Comparison of ENCODE assay signal across 8 cellular contexts in the genomic region with DNA sequence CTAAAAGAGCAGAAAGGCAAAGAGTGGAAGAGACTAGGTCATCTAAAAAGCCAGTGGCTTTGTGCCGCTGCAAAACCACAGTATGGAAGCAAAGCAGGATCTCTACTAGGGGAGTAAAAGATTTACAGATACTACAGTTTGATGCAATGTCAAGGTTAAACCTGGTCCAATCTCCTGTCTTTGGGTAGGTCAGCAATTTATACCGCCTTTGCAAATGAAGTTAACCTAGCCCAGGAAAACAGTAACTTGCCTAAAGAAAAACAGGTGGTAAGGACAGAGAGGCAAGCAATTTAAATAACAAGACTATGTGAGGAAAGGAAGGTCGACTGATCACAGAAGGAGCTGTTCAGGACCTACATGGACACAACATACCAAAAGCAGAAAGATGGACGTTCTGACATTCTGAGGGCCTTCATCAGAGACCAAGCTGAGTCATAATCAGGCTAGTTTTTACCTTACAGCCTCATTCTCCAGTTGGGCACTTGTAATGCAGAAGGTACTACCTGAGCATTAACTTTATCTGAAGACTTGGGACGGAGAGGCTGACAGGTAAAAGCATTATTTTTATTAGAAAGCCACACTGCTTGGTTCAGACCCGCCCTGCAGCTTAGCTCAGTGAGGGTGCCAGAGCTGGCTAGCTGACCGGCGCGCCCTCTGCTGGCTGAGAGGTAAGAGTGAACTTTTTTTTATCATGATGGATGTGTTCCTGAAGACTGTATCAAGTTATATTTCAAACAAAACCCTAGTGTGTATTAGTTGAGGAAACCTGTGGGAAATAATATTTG. TPM values are rescaled to one million over a fixed set of nuclear protein-coding genes. Genes with fewer than 3 reads are reported as not detected.
A peak's percentile ranks its signal among the peaks of the same experiment; 100 is the strongest.
DNase-seq lines count a peak whose midpoint lies in the region; ATAC-seq and TF ChIP-seq lines count a peak whose summit lies in the region.

No MANE protein-coding gene starts in this region.

- H3K4me3 Mint-ChIP-seq in activated CD4-positive, alpha-beta T cell treated with anti-CD3 and anti-CD28 coated beads, Interleukin-2, amount 10 ng/mL, durations not matched to agents 7 days and 5 days: peak overlapping the region; percentile 69

- peaks cover 55% of the 10 kb centered on the region for H3K4me1 Mint-ChIP-seq in activated CD4-positive, alpha-beta T cell treated with anti-CD3 and anti-CD28 coated beads, Interleukin-2, amount 10 ng/mL, durations not matched to agents 7 days and 5 days

- H3K27ac ChIP-seq in left lung: no peak overlapping the region

- H3K4me1 ChIP-seq in left lung: peaks cover 0 to 17% of the 10 kb centered on the region in 2 donors

- H3K9me3 ChIP-seq in left lung: no peaks in the 10 kb centered on the region

- POLR2A ChIA-PET in activated CD4-positive, alpha-beta T cell treated with anti-CD3 and anti-CD28 coated beads, Interleukin-2, amount 10 ng/mL, durations not matched to agents 7 days and 5 days (lab: Charles Lee): interaction anchor here (0.6 to 1.2 kb wide), 2 partner anchors 107 to 115 kb away, joined by 3 to 6 read pairs; a partner anchor contains a TSS

- intact Hi-C loops in left lung (cut with DNase I): loop anchor here in 1 of 2 donors (5.0 kb wide), 1 partner anchor 171 kb away; no protein-coding TSS in a partner anchor

- ATAC-seq in GM18870 (IDR thresholded peaks at IDR 0.05; ENCODE audit: unreplicated experiment) (peak; percentile 73), HG03196 (IDR thresholded peaks at IDR 0.05; ENCODE audit: unreplicated experiment) (peak; percentile 78), left lung (peak; percentile 96)

- peaks cover 11% of the 10 kb centered on the region for H3K36me3 Mint-ChIP-seq in activated CD4-positive, alpha-beta T cell treated with anti-CD3 and anti-CD28 coated beads, Interleukin-2, amount 10 ng/mL, durations not matched to agents 7 days and 5 days (ENCODE audit: low read depth)

- no peaks in the 10 kb centered on the region for H3K9me3 Mint-ChIP-seq in activated CD4-positive, alpha-beta T cell treated with anti-CD3 and anti-CD28 coated beads, Interleukin-2, amount 10 ng/mL, durations not matched to agents 7 days and 5 days

- peak; percentile 94 for TF ChIP-seq CTCF in AG09309 (IDR thresholded peaks at IDR 0.05; ENCODE audit: control insufficient read depth, insufficient read depth, low read depth, low read length, missing control alignments)
- peak; percentile 60 to 82 for TF ChIP-seq CTCF in left lung (IDR thresholded peaks at IDR 0.05)

- no peaks in the 10 kb centered on the region for H3K27me3 Mint-ChIP-seq in activated CD4-positive, alpha-beta T cell treated with anti-CD3 and anti-CD28 coated beads, Interleukin-2, amount 10 ng/mL, durations not matched to agents 7 days and 5 days

- peak overlapping the region; percentile 89 for H3K27ac Mint-ChIP-seq in activated CD4-positive, alpha-beta T cell treated with anti-CD3 and anti-CD28 coated beads, Interleukin-2, amount 10 ng/mL, durations not matched to agents 7 days and 5 days

- H3K27me3 ChIP-seq in left lung: no peaks in the 10 kb centered on the region

- H3K4me3 ChIP-seq in AG09309 (ENCODE audit: control insufficient read depth, low read depth, low read length) (no peak overlapping the region), left lung (peak overlapping the region in 1 of 2 donors; percentile 6)

- peak; percentile 13 for DNase-seq in AG09309 (ENCODE audit: low read depth)
- DNase-seq in NCI-H446 treated with DMSO at 0.1 percent for 48 hours (lab: John Stamatoyannopoulos, UW): peak; percentile 25
- peak; percentile 86 for DNase-seq in activated CD4-positive, alpha-beta T cell treated with anti-CD3 and anti-CD28 coated beads, Interleukin-2, amount 10 ng/mL, durations not matched to agents 7 days and 5 days
- DNase-seq in dedifferentiated amniotic fluid mesenchymal stem cell (ENCODE audit: extremely low spot score): peak; percentile 79
- DNase-seq in left lung: peak; percentile 83 to 95
- peak; percentile 73 to 82 for DNase-seq in stimulated activated CD4-positive, alpha-beta T cell treated with anti-CD3 and anti-CD28 coated beads, Interleukin-4, amount 100 ng/mL, for 4 hours

- CTCF ChIA-PET in activated CD4-positive, alpha-beta T cell treated with anti-CD3 and anti-CD28 coated beads, Interleukin-2, amount 10 ng/mL, durations not matched to agents 7 days and 5 days (lab: Charles Lee): interaction anchor here (0.6 to 5.5 kb wide), 35 partner anchors 9 to 505 kb away, joined by 3 to 63 read pairs (median 4); a partner anchor contains a TSS

- H3K36me3 ChIP-seq in left lung: no peaks in the 10 kb centered on the region

RNA-seq across cellular contexts. Expression of a gene that starts 15.9 kb away (rescaled TPM):
- total RNA-seq in activated CD4-positive, alpha-beta T cell treated with anti-CD3 and anti-CD28 coated beads, Interleukin-2, amount 10 ng/mL, durations not matched to agents 7 days and 5 days: under 1 TPM; 0.32 to 0.50 TPM
- total RNA-seq in left lung: under 1 TPM; 0.55 to 0.79 TPM

Comparison
In these comparisons a context has a peak if more than half of its experiments do, and no peak if none do; other contexts are left out.
1. DNase-seq: peak in every context shown above with its lines; median percentile 89 in left lung; 86 in activated CD4-positive, alpha-beta T cell treated with anti-CD3 and anti-CD28 coated beads, Interleukin-2, amount 10 ng/mL, durations not matched to agents 7 days and 5 days; 79 in dedifferentiated amniotic fluid mesenchymal stem cell; 78 in stimulated activated CD4-positive, alpha-beta T cell treated with anti-CD3 and anti-CD28 coated beads, Interleukin-4, amount 100 ng/mL, for 4 hours; 25 in NCI-H446 treated with DMSO at 0.1 percent for 48 hours; 13 in AG09309.